8 cellular contexts compared by ENCODE assay signal in the genomic region with DNA sequence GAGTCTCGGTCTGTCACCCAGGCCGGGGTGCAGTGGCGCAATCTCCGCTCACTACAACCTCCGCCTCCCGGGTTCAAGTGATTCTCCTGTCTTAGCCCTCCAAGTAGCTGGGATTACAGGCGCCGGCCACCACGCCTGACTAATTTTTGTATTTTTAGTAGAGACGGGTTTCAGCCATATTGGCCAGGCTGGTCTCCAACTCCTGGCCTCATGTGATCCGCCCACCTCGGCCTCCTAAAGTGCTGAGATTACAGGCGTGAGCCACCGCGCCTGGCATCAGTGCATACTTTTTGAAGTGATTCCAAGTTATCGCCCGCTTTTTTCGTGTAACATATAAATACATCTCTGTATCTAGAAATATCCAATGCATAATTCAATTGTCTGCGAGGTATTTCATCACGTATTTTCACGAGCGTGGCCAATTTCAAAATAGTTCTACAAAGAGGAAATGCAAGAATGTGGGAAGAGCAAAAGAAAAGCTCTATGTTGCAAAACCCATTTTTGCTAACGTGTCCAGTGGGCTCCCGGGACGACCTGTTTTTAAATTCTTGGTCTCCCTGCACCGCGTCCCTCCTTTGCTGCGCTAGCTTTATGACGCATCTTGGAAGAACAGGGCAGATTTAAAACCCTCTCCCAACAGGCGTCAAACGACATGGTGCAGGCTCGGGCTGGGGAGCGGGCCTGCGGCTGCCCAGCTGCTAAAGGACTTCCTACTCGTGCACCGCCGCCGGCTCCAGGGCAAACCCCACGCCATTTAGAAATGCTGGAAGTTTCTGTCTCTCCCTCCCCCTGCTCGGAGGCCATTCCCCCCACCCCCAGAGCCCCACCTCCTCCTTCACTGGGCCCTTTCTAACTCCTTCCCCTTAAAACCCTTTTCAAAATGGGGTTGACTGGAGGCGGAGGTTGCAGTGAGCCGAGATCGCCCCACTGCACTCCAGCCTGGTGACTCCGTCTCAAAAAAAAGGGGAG.
DNase-seq lines count a peak whose midpoint lies in the region; ATAC-seq lines count a peak whose summit lies in the region.

No MANE protein-coding gene starts in this region.

- no peaks in the 10 kb centered on the region for H3K36me3 ChIP-seq in rectal smooth muscle tissue (ENCODE audit: control insufficient read depth, insufficient read depth, low read length)

- no peak overlapping the region for H3K9ac ChIP-seq in rectal smooth muscle tissue (ENCODE audit: low read length)

- DNase-seq in NCI-H2171 treated with DMSO at 0.1 percent for 48 hours (lab: John Stamatoyannopoulos, UW) (peak; percentile 48), NCI-H2171 (lab: John Stamatoyannopoulos, UW) (no peak), NCI-H2227 (lab: John Stamatoyannopoulos, UW; ENCODE audit: unreplicated experiment) (peak; percentile 58), brain pericyte (ENCODE audit: low read depth, low spot score) (peak; percentile 36)

- no peaks in the 10 kb centered on the region for H3K4me1 ChIP-seq in rectal smooth muscle tissue (ENCODE audit: control insufficient read depth, insufficient read depth, low read length)

- H3K4me3 ChIP-seq in iPS-11a (ENCODE audit: low read depth, low read length) (peak overlapping the region; percentile 4), rectal smooth muscle tissue (ENCODE audit: low read length) (peak overlapping the region; percentile 55)

- H3K27me3 ChIP-seq in rectal smooth muscle tissue (ENCODE audit: control insufficient read depth, insufficient read depth, low read length) = no peaks in the 10 kb centered on the region

- no peak for ATAC-seq in HG03139 (IDR thresholded peaks at IDR 0.05; ENCODE audit: unreplicated experiment)
- ATAC-seq in GM21576 (IDR thresholded peaks at IDR 0.05; ENCODE audit: unreplicated experiment) = no peak

- peak overlapping the region; percentile 87 for H3K27ac ChIP-seq in rectal smooth muscle tissue (ENCODE audit: low read depth, low read length)
